Comparison of ENCODE assay signal across 12 cellular contexts in the genomic region with DNA sequence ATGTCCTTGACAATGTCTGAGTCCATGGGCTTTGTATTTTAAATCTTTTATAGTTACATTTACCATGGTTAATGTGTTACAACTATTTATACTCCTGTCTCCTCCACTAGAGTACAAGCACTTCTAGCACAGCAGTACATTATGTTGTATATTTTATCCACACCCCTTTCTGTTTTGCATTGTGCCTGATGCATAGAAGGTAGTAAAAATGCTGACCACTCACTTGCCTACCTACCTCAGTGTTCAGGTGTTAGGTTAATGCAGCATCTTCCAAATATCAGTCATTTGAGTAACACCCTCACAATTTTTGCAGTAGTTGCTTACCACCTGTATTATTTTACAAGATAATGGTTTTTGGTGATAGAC. TPM values are rescaled to one million over a fixed set of nuclear protein-coding genes. Genes with fewer than 3 reads are reported as not detected.
DNase-seq lines count a peak whose midpoint lies in the region; ATAC-seq and TF ChIP-seq lines count a peak whose summit lies in the region.
"Had no signal": no experiment of that assay in that cellular context is flagged by ENCODE, and none has a peak within 500 bp of the region (broad histone marks: within the 10 kb centered on the region; RNA-seq: fewer than 3 reads in every experiment).

No MANE protein-coding gene starts in this region.

- intact Hi-C loops in mucosa of descending colon (cut with DNase I, micrococcal nuclease) = no loop called here
- intact Hi-C loops in uterus (cut with DNase I; ENCODE audit: low total_unique reads) = loop anchor here (10.0 kb wide), 1 partner anchor 51 kb away; no protein-coding TSS in a partner anchor
- intact Hi-C loops in activated CD8-positive, alpha-beta T cell treated with anti-CD3 and anti-CD28 coated beads for 36 hours (cut with micrococcal nuclease) = no loop called here

- peaks cover 3% of the 10 kb centered on the region for H3K9me3 Mint-ChIP-seq in activated T-cell treated with anti-CD3 and anti-CD28 coated beads, Interleukin-2, amount 50 U/mL, for 4 hours
- peaks cover 7% of the 10 kb centered on the region for H3K9me3 Mint-ChIP-seq in activated CD8-positive, alpha-beta T cell treated with anti-CD3 and anti-CD28 coated beads for 36 hours

- no peak overlapping the region for H2AFZ ChIP-seq in SK-N-SH (ENCODE audit: low read depth)

- H3K27me3 ChIP-seq in SK-N-SH (ENCODE audit: insufficient read depth) = no peaks in the 10 kb centered on the region
- no peaks in the 10 kb centered on the region for H3K27me3 ChIP-seq in SJSA1 (replicated peaks)
- no peaks in the 10 kb centered on the region for H3K27me3 ChIP-seq in uterus

- no peak overlapping the region for H3K4me3 ChIP-seq in SK-N-SH (ENCODE audit: low read depth in 2 of 2, low read length in 1 of 2)
- no peak overlapping the region for H3K4me3 ChIP-seq in SJSA1
- no peak overlapping the region for H3K4me3 ChIP-seq in mucosa of descending colon
- H3K4me3 ChIP-seq in uterus = no peak overlapping the region

- TF ChIP-seq POLR2A in uterus (IDR thresholded peaks at IDR 0.05) = no peak

- no peak overlapping the region for H3K27ac Mint-ChIP-seq in activated CD8-positive, alpha-beta T cell treated with anti-CD3 and anti-CD28 coated beads for 36 hours
- H3K27ac Mint-ChIP-seq: activated naive CD4-positive, alpha-beta T cell treated with anti-CD3 and anti-CD28 coated beads for 36 hours had no signal

- no peaks in the 10 kb centered on the region for H4K20me1 ChIP-seq in SK-N-SH (ENCODE audit: insufficient read depth)

- TF ChIP-seq CTCF in SK-N-SH (IDR thresholded peaks at IDR 0.05) (no peak), mucosa of descending colon (IDR thresholded peaks at IDR 0.05) (no peak), uterus (IDR thresholded peaks at IDR 0.05) (no peak)
- TF ChIP-seq CTCF in activated CD8-positive, alpha-beta T cell treated with anti-CD3 and anti-CD28 coated beads for 36 hours (IDR thresholded peaks at IDR 0.05) = no peak

- TF ChIP-seq RAD21 in SK-N-SH (IDR thresholded peaks at IDR 0.05; ENCODE audit: low read length) = no peak

- H3K36me3 Mint-ChIP-seq in activated T-cell treated with anti-CD3 and anti-CD28 coated beads, Interleukin-2, amount 50 U/mL, for 4 hours (ENCODE audit: insufficient read depth) = no peaks in the 10 kb centered on the region
- peaks cover 4% of the 10 kb centered on the region for H3K36me3 Mint-ChIP-seq in activated CD8-positive, alpha-beta T cell treated with anti-CD3 and anti-CD28 coated beads for 36 hours (ENCODE audit: low read depth)
- H3K36me3 Mint-ChIP-seq: CD4-positive, alpha-beta memory T cell had no signal

- peak overlapping the region; percentile 31; the same call in 1 of the 2 replicates for H3K9ac ChIP-seq in SK-N-SH

- H3K79me2 ChIP-seq in SK-N-SH (ENCODE audit: insufficient read depth) = no peaks in the 10 kb centered on the region

- peaks cover 33% of the 10 kb centered on the region for H3F3A ChIP-seq in SK-N-SH (replicated peaks; ENCODE audit: insufficient read depth)

- H3K4me1 ChIP-seq in SK-N-SH (ENCODE audit: control insufficient read depth in 1 of 2, insufficient read depth in 2 of 2, low read depth in 1 of 2, low read length in 1 of 2) = peaks cover 3 to 29% of the 10 kb centered on the region in 2 experiments
- H3K4me1 ChIP-seq in SJSA1 (replicated peaks) = peaks cover 42% of the 10 kb centered on the region
- peaks cover 25% of the 10 kb centered on the region for H3K4me1 ChIP-seq in mucosa of descending colon (ENCODE audit: low read depth)
- H3K4me1 ChIP-seq in uterus = peaks cover 14 to 23% of the 10 kb centered on the region in 2 donors

- no peak for DNase-seq in SK-N-SH
- peak in 1 of 2 experiments; percentile 23 for DNase-seq in SJSA1 (ENCODE audit: low read depth in 1 of 2, low spot score in 2 of 2)
- no peak for DNase-seq in mucosa of descending colon
- DNase-seq in uterus = no peak
- DNase-seq in activated T-cell treated with anti-CD3 and anti-CD28 coated beads, Interleukin-2, amount 50 U/mL, for 4 hours = no peak
- DNase-seq in activated CD8-positive, alpha-beta T cell treated with anti-CD3 and anti-CD28 coated beads for 36 hours = no peak
- DNase-seq: activated naive CD4-positive, alpha-beta T cell treated with anti-CD3 and anti-CD28 coated beads for 36 hours; CD4-positive, alpha-beta memory T cell; NCI-H1092 had no signal

- H3K27ac ChIP-seq in SK-N-SH (ENCODE audit: low read depth in 2 of 2, low read length in 1 of 2) (peak overlapping the region; percentile 77 to 88; a peak in 3 of 4 replicates), SJSA1 (peak overlapping the region; percentile 32), uterus (peak overlapping the region; percentile 86 to 97)
- H3K27ac ChIP-seq: 22Rv1 had no signal

- H3K4me1 Mint-ChIP-seq in activated T-cell treated with anti-CD3 and anti-CD28 coated beads, Interleukin-2, amount 50 U/mL, for 4 hours (ENCODE audit: low read depth) = peaks cover 59% of the 10 kb centered on the region
- H3K4me1 Mint-ChIP-seq in activated CD8-positive, alpha-beta T cell treated with anti-CD3 and anti-CD28 coated beads for 36 hours (ENCODE audit: low read depth) = peaks cover 47% of the 10 kb centered on the region

- H3K4me3 Mint-ChIP-seq in activated T-cell treated with anti-CD3 and anti-CD28 coated beads, Interleukin-2, amount 50 U/mL, for 4 hours = no peak overlapping the region
- no peak overlapping the region for H3K4me3 Mint-ChIP-seq in activated CD8-positive, alpha-beta T cell treated with anti-CD3 and anti-CD28 coated beads for 36 hours
- H3K4me3 Mint-ChIP-seq: activated naive CD4-positive, alpha-beta T cell treated with anti-CD3 and anti-CD28 coated beads for 36 hours; CD4-positive, alpha-beta memory T cell had no signal

- CTCF ChIA-PET in SK-N-SH (lab: Yijun Ruan, JAX) = no interaction called here
- CTCF ChIA-PET in activated CD8-positive, alpha-beta T cell treated with anti-CD3 and anti-CD28 coated beads for 36 hours (lab: Charles Lee) = no interaction called here

- no peaks in the 10 kb centered on the region for H3K27me3 Mint-ChIP-seq in activated T-cell treated with anti-CD3 and anti-CD28 coated beads, Interleukin-2, amount 50 U/mL, for 4 hours (ENCODE audit: low read depth)
- H3K27me3 Mint-ChIP-seq in activated CD8-positive, alpha-beta T cell treated with anti-CD3 and anti-CD28 coated beads for 36 hours = no peaks in the 10 kb centered on the region
- H3K27me3 Mint-ChIP-seq: CD4-positive, alpha-beta memory T cell had no signal

- H3K4me2 ChIP-seq in SK-N-SH = no peak overlapping the region; the same call in 1 of the 2 replicates

- TF ChIP-seq EP300 in SK-N-SH (IDR thresholded peaks at IDR 0.05; ENCODE audit: borderline replicate concordance in 1 of 2, low read depth in 1 of 2, low read length in 1 of 2) = no peak

- H3K36me3 ChIP-seq in SK-N-SH (replicated peaks in 1 of 2; ENCODE audit: control insufficient read depth in 1 of 2, insufficient read depth in 2 of 2, low read length in 1 of 2) (no peaks in the 10 kb centered on the region), SJSA1 (no peaks in the 10 kb centered on the region), mucosa of descending colon (ENCODE audit: low read depth) (no peaks in the 10 kb centered on the region), uterus (no peaks in the 10 kb centered on the region)

- H3K9me3 ChIP-seq in SK-N-SH (no peaks in the 10 kb centered on the region), SJSA1 (replicated peaks) (no peaks in the 10 kb centered on the region), mucosa of descending colon (no peaks in the 10 kb centered on the region), uterus (no peaks in the 10 kb centered on the region)

- POLR2A ChIA-PET in SK-N-SH (lab: Yijun Ruan, JAX) = no interaction called here
- POLR2A ChIA-PET in activated CD8-positive, alpha-beta T cell treated with anti-CD3 and anti-CD28 coated beads for 36 hours (lab: Charles Lee) = no interaction called here

- H3K9me2 ChIP-seq in SK-N-SH = no peaks in the 10 kb centered on the region

- ATAC-seq in SK-N-SH treated with all-trans-retinoic acid at 6 μM for 48 hours (no peak), mucosa of descending colon (peak; percentile 92), HG02840 (IDR thresholded peaks at IDR 0.05; ENCODE audit: low FRiP score, unreplicated experiment) (no peak)
- ATAC-seq in activated T-cell treated with anti-CD3 and anti-CD28 coated beads, Interleukin-2, amount 50 U/mL, for 4 hours = no peak
- ATAC-seq in activated CD8-positive, alpha-beta T cell treated with anti-CD3 and anti-CD28 coated beads for 36 hours = no peak

TF ChIP-seq in SK-N-SH, 30 proteins besides CTCF, POLR2A, EP300 and RAD21 (continues in another document):
- no peak for TF ChIP-seq TCF12 (IDR thresholded peaks at IDR 0.05)
- TF ChIP-seq RFX5 (IDR thresholded peaks at IDR 0.05; ENCODE audit: low read length) = no peak
- no peak for TF ChIP-seq NRF1 (IDR thresholded peaks at IDR 0.05; ENCODE audit: low read depth, low read length)

TF ChIP-seq in SK-N-SH treated with all-trans-retinoic acid at 6 μM for 48 hours, 23 proteins besides CTCF, POLR2A, EP300 and RAD21:
- TF ChIP-seq GLIS3 (CRISPR knock-in tag; IDR thresholded peaks at IDR 0.05) (no peak), ZFP3 (CRISPR knock-in tag; IDR thresholded peaks at IDR 0.05) (no peak)
- TF ChIP-seq, protein P1, sequence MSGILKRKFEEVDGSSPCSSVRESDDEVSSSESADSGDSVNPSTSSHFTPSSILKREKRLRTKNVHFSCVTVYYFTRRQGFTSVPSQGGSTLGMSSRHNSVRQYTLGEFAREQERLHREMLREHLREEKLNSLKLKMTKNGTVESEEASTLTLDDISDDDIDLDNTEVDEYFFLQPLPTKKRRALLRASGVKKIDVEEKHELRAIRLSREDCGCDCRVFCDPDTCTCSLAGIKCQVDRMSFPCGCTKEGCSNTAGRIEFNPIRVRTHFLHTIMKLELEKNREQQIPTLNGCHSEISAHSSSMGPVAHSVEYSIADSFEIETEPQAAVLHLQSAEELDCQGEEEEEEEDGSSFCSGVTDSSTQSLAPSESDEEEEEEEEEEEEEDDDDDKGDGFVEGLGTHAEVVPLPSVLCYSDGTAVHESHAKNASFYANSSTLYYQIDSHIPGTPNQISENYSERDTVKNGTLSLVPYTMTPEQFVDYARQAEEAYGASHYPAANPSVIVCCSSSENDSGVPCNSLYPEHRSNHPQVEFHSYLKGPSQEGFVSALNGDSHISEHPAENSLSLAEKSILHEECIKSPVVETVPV (CRISPR knock-in tag; IDR thresholded peaks at IDR 0.05) = no peak

RNA-seq across cellular contexts. Expression of a gene that starts 31.1 kb away (rescaled TPM):
- polyA plus RNA-seq in SK-N-SH (2012; rRNA removed) = 135 and 191 TPM in 2 replicates
- 133 and 142 TPM in 2 replicates for polyA plus RNA-seq in SK-N-SH (2012; cell fraction: cytosol; rRNA removed)
- polyA plus RNA-seq in SK-N-SH (2012; cell fraction: nucleus; rRNA removed) = 395 and 464 TPM in 2 replicates
- total RNA-seq in SJSA1 (2014; rRNA removed; shearing (Covaris generic)) = 188 and 238 TPM in 2 replicates
- 100 to 1,000 TPM in 2 of 3 donors, 10 to 100 TPM in 1; 82.9 to 216 (median 143) TPM for total RNA-seq in mucosa of descending colon
- 100 to 1,000 TPM; 234 to 487 (median 372) TPM for total RNA-seq in uterus
- total RNA-seq in activated T-cell treated with anti-CD3 and anti-CD28 coated beads, Interleukin-2, amount 50 U/mL, for 4 hours = 100 to 1,000 TPM; 164 to 214 (median 175) TPM
- total RNA-seq in activated CD8-positive, alpha-beta T cell treated with anti-CD3 and anti-CD28 coated beads for 36 hours = 100 to 1,000 TPM; 216 to 219 TPM

Comparison
In these comparisons a context has a peak if more than half of its experiments do, and no peak if none do; other contexts are left out.
1. H3K27ac ChIP-seq: peak in every context shown above with its lines; median percentile 92 in uterus; 82 in SK-N-SH; 32 in SJSA1.